In genomic region chr6:20328266-20328946, GRCh38 we compare ENCODE assay signal across 30 cellular contexts.
"Had no signal": no experiment of that assay in that cellular context is flagged by ENCODE, and none has a peak within 500 bp of the region (broad histone marks: within the 10 kb centered on the region; RNA-seq: fewer than 3 reads in every experiment).

No MANE protein-coding gene starts in this region.

- H3K9me3 Mint-ChIP-seq: activated CD4-positive, alpha-beta T cell treated with anti-CD3 and anti-CD28 coated beads, Interleukin-2, amount 10 ng/mL, durations not matched to agents 7 days and 5 days; activated CD8-positive, alpha-beta T cell treated with anti-CD3 and anti-CD28 coated beads for 36 hours; activated naive CD8-positive, alpha-beta T cell treated with anti-CD3 and anti-CD28 coated beads, Interleukin-2, amount 50 U/mL, for 24 hours; central memory CD8-positive, alpha-beta T cell; effector memory CD8-positive, alpha-beta T cell; natural killer cell treated with Interleukin-12 subunit alpha and Interleukin-12 subunit beta and Interleukin-15 and Interleukin-18, amount 100 ng/mL, for 72 hours had no signal

- H3K4me3 ChIP-seq: dorsolateral prefrontal cortex, esophagus squamous epithelium, gastroesophageal sphincter, ovary, right lobe of liver, SK-N-MC, testis, upper lobe of left lung had no signal

- H3K36me3 Mint-ChIP-seq: activated CD8-positive, alpha-beta memory T cell treated with anti-CD3 and anti-CD28 coated beads, Interleukin-2, amount 10 ng/mL, durations not matched to agents 7 days and 5 days; natural killer cell treated with Interleukin-12 subunit alpha and Interleukin-12 subunit beta and Interleukin-15 and Interleukin-18, amount 100 ng/mL, for 72 hours; stimulated activated naive B cell treated with anti-CD40 and anti-IgM and Interleukin-4, amounts not matched to agents 10 μg/mL and 1 μg/mL and 100 μg/mL, for 72 hours had no signal

- H3K27me3 Mint-ChIP-seq: activated CD8-positive, alpha-beta T cell treated with anti-CD3 and anti-CD28 coated beads for 36 hours; activated naive CD8-positive, alpha-beta T cell treated with anti-CD3 and anti-CD28 coated beads, Interleukin-2, amount 50 U/mL, for 24 hours; central memory CD8-positive, alpha-beta T cell; natural killer cell treated with Interleukin-12 subunit alpha and Interleukin-12 subunit beta and Interleukin-15 and Interleukin-18, amount 100 ng/mL, for 72 hours had no signal

- H3K27me3 ChIP-seq: brain microvascular endothelial cell, neutrophil, ovary, right lobe of liver, testis, upper lobe of left lung had no signal

- H3K27ac ChIP-seq: brain microvascular endothelial cell, dorsolateral prefrontal cortex, esophagus squamous epithelium, gastroesophageal sphincter, neutrophil, ovary, right lobe of liver, SK-N-MC, testis, upper lobe of left lung, WERI-Rb-1 had no signal

- FAIRE-seq: colon, endothelial cell of umbilical vein, keratinocyte, small intestine had no signal

- H3K9me3 ChIP-seq: esophagus squamous epithelium, gastroesophageal sphincter, neutrophil, ovary, right lobe of liver, testis, upper lobe of left lung had no signal

- ATAC-seq: activated CD8-positive, alpha-beta memory T cell treated with anti-CD3 and anti-CD28 coated beads, Interleukin-2, amount 10 ng/mL, durations not matched to agents 7 days and 5 days; activated CD8-positive, alpha-beta T cell treated with anti-CD3 and anti-CD28 coated beads for 36 hours; activated naive CD8-positive, alpha-beta T cell treated with anti-CD3 and anti-CD28 coated beads, Interleukin-2, amount 50 U/mL, for 24 hours; effector memory CD8-positive, alpha-beta T cell; gastroesophageal sphincter; left lobe of liver; natural killer cell treated with Interleukin-12 subunit alpha and Interleukin-12 subunit beta and Interleukin-15 and Interleukin-18, amount 100 ng/mL, for 72 hours; right lobe of liver; stimulated activated naive B cell treated with anti-CD40 and anti-IgM and Interleukin-4, amounts not matched to agents 10 μg/mL and 1 μg/mL and 100 μg/mL, for 72 hours had no signal

- H3K36me3 ChIP-seq: brain microvascular endothelial cell, esophagus squamous epithelium, gastroesophageal sphincter, neutrophil, ovary, right lobe of liver, upper lobe of left lung, WERI-Rb-1 had no signal

- DNase-seq: activated CD4-positive, alpha-beta T cell treated with anti-CD3 and anti-CD28 coated beads, Interleukin-2, amount 10 ng/mL, durations not matched to agents 7 days and 5 days; activated CD4-positive, CD25-positive, alpha-beta regulatory T cell treated with anti-CD3 and anti-CD28 coated beads, Interleukin-2, amount 50 U/mL, for 72 hours; activated CD8-positive, alpha-beta memory T cell treated with anti-CD3 and anti-CD28 coated beads, Interleukin-2, amount 10 ng/mL, durations not matched to agents 7 days and 5 days; activated CD8-positive, alpha-beta T cell treated with anti-CD3 and anti-CD28 coated beads for 36 hours; activated gamma-delta T cell; activated naive CD4-positive, alpha-beta T cell treated with anti-CD3 and anti-CD28 coated beads, Interleukin-2, amount 50 U/mL, for 16 hours; activated naive CD8-positive, alpha-beta T cell treated with anti-CD3 and anti-CD28 coated beads, Interleukin-2, amount 50 U/mL, for 24 hours; activated T-cell treated with anti-CD3 and anti-CD28 coated beads for 4 hours; brain microvascular endothelial cell; dorsolateral prefrontal cortex; effector memory CD8-positive, alpha-beta T cell; esophagus squamous epithelium; midbrain; ovary; right lobe of liver; small intestine; stimulated activated CD4-positive, alpha-beta T cell treated with anti-CD3 and anti-CD28 coated beads, Interleukin-2, amount 100 ng/mL, for 24 hours; stimulated activated naive B cell treated with anti-CD40 and anti-IgM and Interleukin-4, amounts not matched to agents 10 μg/mL and 1 μg/mL and 100 μg/mL, for 72 hours; testis; upper lobe of left lung; WERI-Rb-1 had no signal

- H3K27ac Mint-ChIP-seq: activated CD4-positive, alpha-beta T cell treated with anti-CD3 and anti-CD28 coated beads, Interleukin-2, amount 10 ng/mL, durations not matched to agents 7 days and 5 days; activated CD8-positive, alpha-beta memory T cell treated with anti-CD3 and anti-CD28 coated beads, Interleukin-2, amount 10 ng/mL, durations not matched to agents 7 days and 5 days; activated CD8-positive, alpha-beta T cell treated with anti-CD3 and anti-CD28 coated beads for 36 hours; activated naive CD8-positive, alpha-beta T cell treated with anti-CD3 and anti-CD28 coated beads, Interleukin-2, amount 50 U/mL, for 24 hours; effector memory CD8-positive, alpha-beta T cell; natural killer cell treated with Interleukin-12 subunit alpha and Interleukin-12 subunit beta and Interleukin-15 and Interleukin-18, amount 100 ng/mL, for 72 hours; stimulated activated naive B cell treated with anti-CD40 and anti-IgM and Interleukin-4, amounts not matched to agents 10 μg/mL and 1 μg/mL and 100 μg/mL, for 72 hours had no signal

- H3K4me1 ChIP-seq: esophagus squamous epithelium, gastroesophageal sphincter, right lobe of liver, upper lobe of left lung had no signal

- H3K4me3 Mint-ChIP-seq: activated CD4-positive, alpha-beta T cell treated with anti-CD3 and anti-CD28 coated beads, Interleukin-2, amount 10 ng/mL, durations not matched to agents 7 days and 5 days; activated CD8-positive, alpha-beta memory T cell treated with anti-CD3 and anti-CD28 coated beads, Interleukin-2, amount 10 ng/mL, durations not matched to agents 7 days and 5 days; activated CD8-positive, alpha-beta T cell treated with anti-CD3 and anti-CD28 coated beads for 36 hours; activated naive CD8-positive, alpha-beta T cell treated with anti-CD3 and anti-CD28 coated beads, Interleukin-2, amount 50 U/mL, for 24 hours; central memory CD8-positive, alpha-beta T cell; effector memory CD8-positive, alpha-beta T cell; natural killer cell treated with Interleukin-12 subunit alpha and Interleukin-12 subunit beta and Interleukin-15 and Interleukin-18, amount 100 ng/mL, for 72 hours; stimulated activated naive B cell treated with anti-CD40 and anti-IgM and Interleukin-4, amounts not matched to agents 10 μg/mL and 1 μg/mL and 100 μg/mL, for 72 hours had no signal

- H3K4me1 Mint-ChIP-seq: activated CD8-positive, alpha-beta memory T cell treated with anti-CD3 and anti-CD28 coated beads, Interleukin-2, amount 10 ng/mL, durations not matched to agents 7 days and 5 days; activated naive CD8-positive, alpha-beta T cell treated with anti-CD3 and anti-CD28 coated beads, Interleukin-2, amount 50 U/mL, for 24 hours had no signal
